Comparison of ENCODE assay signal across 13 cellular contexts in genomic region chr5:96729156-96729555, GRCh38.
DNase-seq lines count a peak whose midpoint lies in the region; ATAC-seq and TF ChIP-seq lines count a peak whose summit lies in the region.
"Had no signal": no experiment of that assay in that cellular context is flagged by ENCODE, and none has a peak within 500 bp of the region (broad histone marks: within the 10 kb centered on the region; RNA-seq: fewer than 3 reads in every experiment).

No MANE protein-coding gene starts in this region.

- H3K4me3 ChIP-seq in breast epithelium (no peak overlapping the region), OCI-LY7 (ENCODE audit: low read depth, low read length, poor library complexity, severe bottlenecking) (no peak overlapping the region), fibroblast of lung (replicated peaks in 1 of 4; ENCODE audit: control extremely low read depth in 1 of 4, insufficient read depth in 1 of 4, low read depth in 3 of 4, low read length in 4 of 4) (no peak overlapping the region)
- H3K4me3 ChIP-seq: left lung, SK-N-MC had no signal

- H3K9me3 Mint-ChIP-seq in MCF 10A (ENCODE audit: unreplicated experiment), result no peaks in the 10 kb centered on the region
- H3K9me3 Mint-ChIP-seq in stimulated activated naive B cell treated with anti-CD40 and anti-IgM and Interleukin-4, amounts not matched to agents 10 μg/mL and 1 μg/mL and 100 μg/mL, for 72 hours, result no peaks in the 10 kb centered on the region
- H3K9me3 Mint-ChIP-seq: activated naive CD8-positive, alpha-beta T cell treated with anti-CD3 and anti-CD28 coated beads for 36 hours had no signal

- CTCF ChIA-PET in MCF 10A (lab: Yijun Ruan, JAX), result interaction anchor here (0.6 to 4.4 kb wide), 5 partner anchors 9 to 1178 kb away, joined by 3 to 32 read pairs (median 4); no protein-coding TSS in a partner anchor
- CTCF ChIA-PET in OCI-LY7 (lab: Charles Lee; ENCODE audit: unreplicated experiment), result no interaction called here

- DNase-seq in MCF 10A (ENCODE audit: unreplicated experiment) (no peak), breast epithelium (ENCODE audit: low spot score in 2 of 2) (no peak), OCI-LY7 (ENCODE audit: low spot score) (no peak), fibroblast of lung (ENCODE audit: low read depth in 2 of 2) (peak in 1 of 2 donors; percentile 33), NCI-H774 (lab: John Stamatoyannopoulos, UW) (no peak), activated gamma-delta T cell treated with Interleukin-2 at 50 U/mL for 16 hours (no peak)
- DNase-seq in stimulated activated naive B cell treated with anti-CD40 and anti-IgM and Interleukin-4, amounts not matched to agents 10 μg/mL and 1 μg/mL and 100 μg/mL, for 72 hours, result no peak
- DNase-seq: activated CD4-positive, alpha-beta T cell treated with anti-CD3 and anti-CD28 coated beads, Interleukin-2, amount 50 U/mL, for 1 hour; activated naive CD8-positive, alpha-beta T cell treated with anti-CD3 and anti-CD28 coated beads for 36 hours; left lung had no signal

- TF ChIP-seq CTCF in MCF 10A (IDR thresholded peaks at IDR 0.05; ENCODE audit: unreplicated experiment) (peak; percentile 34), breast epithelium (IDR thresholded peaks at IDR 0.05) (no peak), OCI-LY7 (conservative IDR thresholded peaks at IDR 0.05; ENCODE audit: low read length) (peak; percentile 72), fibroblast of lung (conservative IDR thresholded peaks at IDR 0.05 in 1 of 2, IDR thresholded peaks at IDR 0.05 in 1 of 2; ENCODE audit: low read depth in 1 of 2, low read length in 2 of 2) (peak; percentile 1 to 38)

- H3K36me3 ChIP-seq in breast epithelium (no peaks in the 10 kb centered on the region), OCI-LY7 (ENCODE audit: insufficient read depth, low read length) (no peaks in the 10 kb centered on the region), fibroblast of lung (ENCODE audit: control insufficient read depth, insufficient read depth, low read length) (peaks cover 10% of the 10 kb centered on the region)

- BruUV-seq in MCF 10A (replicated peaks; lab: Mats Ljungman, UMichigan), result no TSS peak
- no TSS peak for BruUV-seq in OCI-LY7 (replicated peaks; lab: Mats Ljungman, UMichigan)

- no peak overlapping the region for H3K27ac Mint-ChIP-seq in MCF 10A (ENCODE audit: low read depth, unreplicated experiment)
- H3K27ac Mint-ChIP-seq in stimulated activated naive B cell treated with anti-CD40 and anti-IgM and Interleukin-4, amounts not matched to agents 10 μg/mL and 1 μg/mL and 100 μg/mL, for 72 hours, result peak overlapping the region; percentile 56
- H3K27ac Mint-ChIP-seq: activated naive CD8-positive, alpha-beta T cell treated with anti-CD3 and anti-CD28 coated beads for 36 hours had no signal

- no peak overlapping the region for H3K4me3 Mint-ChIP-seq in MCF 10A (ENCODE audit: unreplicated experiment)
- H3K4me3 Mint-ChIP-seq in stimulated activated naive B cell treated with anti-CD40 and anti-IgM and Interleukin-4, amounts not matched to agents 10 μg/mL and 1 μg/mL and 100 μg/mL, for 72 hours, result no peak overlapping the region
- H3K4me3 Mint-ChIP-seq: activated naive CD8-positive, alpha-beta T cell treated with anti-CD3 and anti-CD28 coated beads for 36 hours had no signal

- H3K27me3 ChIP-seq in breast epithelium (no peaks in the 10 kb centered on the region), fibroblast of lung (ENCODE audit: control insufficient read depth, insufficient read depth, low read length) (no peaks in the 10 kb centered on the region)
- H3K27me3 ChIP-seq: left lung had no signal

- H3K9me2 ChIP-seq in OCI-LY7 (ENCODE audit: insufficient read depth, low read length), result no peaks in the 10 kb centered on the region

- H3K4me1 Mint-ChIP-seq in MCF 10A (ENCODE audit: insufficient read depth, unreplicated experiment), result peaks cover 12% of the 10 kb centered on the region
- H3K4me1 Mint-ChIP-seq in stimulated activated naive B cell treated with anti-CD40 and anti-IgM and Interleukin-4, amounts not matched to agents 10 μg/mL and 1 μg/mL and 100 μg/mL, for 72 hours, result peaks cover 4 to 5% of the 10 kb centered on the region in 2 donors

- intact Hi-C loops in MCF 10A (cut with micrococcal nuclease), result loop anchor here (1.0 to 5.0 kb wide), 3 partner anchors 42 to 115 kb away; no protein-coding TSS in a partner anchor
- intact Hi-C loops in breast epithelium (cut with DNase I; ENCODE audit: low total_unique reads), result no loop called here
- intact Hi-C loops in OCI-LY7 (cut with micrococcal nuclease; ENCODE audit: unreplicated experiment), result loop anchor here (5.0 kb wide), 1 partner anchor 117 kb away; no protein-coding TSS in a partner anchor

- H3K9ac ChIP-seq in fibroblast of lung (ENCODE audit: insufficient read depth, low read length), result no peak overlapping the region

- POLR2A ChIA-PET in MCF 10A (lab: Yijun Ruan, JAX) (interaction anchor here (0.6 to 2.2 kb wide), 6 partner anchors 10 to 115 kb away, joined by 3 to 7 read pairs (median 4); no protein-coding TSS in a partner anchor), OCI-LY7 (lab: Charles Lee) (interaction anchor here (1.0 kb wide), 1 partner anchor 20 kb away, joined by 3 read pairs; no protein-coding TSS in a partner anchor)

- no peak for TF ChIP-seq POLR2A in breast epithelium (IDR thresholded peaks at IDR 0.05)

- no peaks in the 10 kb centered on the region for H3K9me3 ChIP-seq in breast epithelium
- H3K9me3 ChIP-seq in OCI-LY7 (ENCODE audit: low read length), result no peaks in the 10 kb centered on the region
- no peaks in the 10 kb centered on the region for H3K9me3 ChIP-seq in fibroblast of lung (ENCODE audit: control insufficient read depth, insufficient read depth, low read depth, low read length)
- H3K9me3 ChIP-seq: left lung had no signal

- H3K79me2 ChIP-seq in OCI-LY7 (ENCODE audit: insufficient read depth, low read depth, low read length) (no peaks in the 10 kb centered on the region), fibroblast of lung (ENCODE audit: control insufficient read depth, insufficient read depth, low read length) (peaks cover 14% of the 10 kb centered on the region)

- H4K20me1 ChIP-seq in OCI-LY7 (ENCODE audit: insufficient read depth, low read length), result no peaks in the 10 kb centered on the region
- no peaks in the 10 kb centered on the region for H4K20me1 ChIP-seq in fibroblast of lung (ENCODE audit: control insufficient read depth, extremely low read depth, insufficient read depth, low read length)

- H2AFZ ChIP-seq in OCI-LY7 (ENCODE audit: low read length), result no peak overlapping the region
- H2AFZ ChIP-seq in fibroblast of lung (ENCODE audit: low read length), result no peak overlapping the region

- H3K27me3 Mint-ChIP-seq in MCF 10A (ENCODE audit: insufficient read depth, unreplicated experiment), result no peaks in the 10 kb centered on the region
- H3K27me3 Mint-ChIP-seq in stimulated activated naive B cell treated with anti-CD40 and anti-IgM and Interleukin-4, amounts not matched to agents 10 μg/mL and 1 μg/mL and 100 μg/mL, for 72 hours, result no peaks in the 10 kb centered on the region
- H3K27me3 Mint-ChIP-seq: activated naive CD8-positive, alpha-beta T cell treated with anti-CD3 and anti-CD28 coated beads for 36 hours had no signal

- ATAC-seq in stimulated activated naive B cell treated with anti-CD40 and anti-IgM and Interleukin-4, amounts not matched to agents 10 μg/mL and 1 μg/mL and 100 μg/mL, for 72 hours (replicated peaks), result no peak
- ATAC-seq in HG03175 (IDR thresholded peaks at IDR 0.05; ENCODE audit: unreplicated experiment), result no peak
- ATAC-seq: esophagus mucosa, left lung had no signal

- H3K4me1 ChIP-seq in breast epithelium, result no peaks in the 10 kb centered on the region
- H3K4me1 ChIP-seq in OCI-LY7 (ENCODE audit: insufficient read depth, low read length, poor library complexity, severe bottlenecking), result peaks cover 4% of the 10 kb centered on the region
- H3K4me1 ChIP-seq in fibroblast of lung (ENCODE audit: control insufficient read depth, extremely low read depth, insufficient read depth, low read length), result no peaks in the 10 kb centered on the region

- H3K4me2 ChIP-seq in OCI-LY7 (ENCODE audit: low read length) (no peak overlapping the region), fibroblast of lung (ENCODE audit: extremely low read depth, insufficient read depth, low read length) (no peak overlapping the region)

- H3K27ac ChIP-seq in breast epithelium (no peak overlapping the region), OCI-LY7 (ENCODE audit: low read depth, low read length, poor library complexity, severe bottlenecking) (no peak overlapping the region), fibroblast of lung (ENCODE audit: insufficient read depth, low read length) (no peak overlapping the region)
- H3K27ac ChIP-seq: left lung, SK-N-MC had no signal

- H3K36me3 Mint-ChIP-seq in MCF 10A (ENCODE audit: insufficient read depth, unreplicated experiment), result peaks cover 72% of the 10 kb centered on the region
- H3K36me3 Mint-ChIP-seq in stimulated activated naive B cell treated with anti-CD40 and anti-IgM and Interleukin-4, amounts not matched to agents 10 μg/mL and 1 μg/mL and 100 μg/mL, for 72 hours, result peaks cover 22 to 44% of the 10 kb centered on the region in 2 donors

Comparison
In these comparisons a context has a peak if more than half of its experiments do, and no peak if none do; other contexts are left out.
1. CTCF ChIP-seq: peak in MCF 10A (single experiment), OCI-LY7 (single experiment) and fibroblast of lung (2 of 2); none in breast epithelium (0 of 3).